7 cellular contexts compared by ENCODE assay signal in the genomic region with DNA sequence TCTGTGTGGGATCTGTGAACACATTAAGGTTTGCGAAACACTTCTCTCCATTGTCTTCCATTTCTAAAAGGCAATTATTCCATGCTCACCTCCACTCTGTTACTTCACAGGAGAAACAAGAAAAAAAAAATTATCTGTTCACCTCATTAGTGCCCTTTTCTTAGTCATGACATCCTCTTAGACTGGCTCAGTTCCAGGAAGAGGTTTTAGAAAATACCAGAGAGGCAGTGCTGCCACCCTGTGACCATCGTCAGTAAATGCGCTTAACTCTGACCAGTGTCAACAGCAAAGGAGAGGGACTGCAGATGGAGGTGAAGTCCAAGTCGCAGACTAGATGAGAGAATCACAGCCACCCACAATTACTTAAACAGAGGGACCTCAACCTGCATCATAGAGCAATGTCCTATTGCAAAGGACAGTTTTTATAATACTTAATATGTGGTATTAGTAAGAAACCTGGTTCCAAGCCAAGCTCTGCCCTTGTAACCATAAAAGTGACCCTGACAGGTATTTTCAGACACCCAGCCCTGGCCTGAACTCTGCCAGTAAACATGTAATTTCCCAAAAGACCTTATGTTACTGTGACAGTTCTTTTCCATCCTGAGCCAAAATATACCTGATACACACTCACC. TPM values are rescaled to one million over a fixed set of nuclear protein-coding genes. Genes with fewer than 3 reads are reported as not detected.
DNase-seq lines count a peak whose midpoint lies in the region; ATAC-seq and TF ChIP-seq lines count a peak whose summit lies in the region.

No MANE protein-coding gene starts in this region.

- H3K4me2 ChIP-seq in KMS-11: no peak overlapping the region

- H3K9me3 ChIP-seq in psoas muscle: no peaks in the 10 kb centered on the region

- peak overlapping the region; percentile 33 for H3K27ac Mint-ChIP-seq in activated T-helper 2 cell treated with anti-CD3 and anti-CD28 coated beads, Interferon-gamma antibody, Interleukin-2, Interleukin-4, amounts not matched to agents 10 μg/mL and 5 μg/mL and 100 μg/mL, durations not matched to agents 14 hours and 24 hours and 36 hours

- H3K27me3 ChIP-seq in KMS-11 (ENCODE audit: insufficient read depth, low read depth) (peaks cover 43% of the 10 kb centered on the region; the same call in 1 of the 2 replicates), psoas muscle (ENCODE audit: insufficient read depth in 3 of 3, low read length in 2 of 3) (peaks cover 0 to 19% (median 0%) of the 10 kb centered on the region in 3 donors)

- H2AFZ ChIP-seq in KMS-11 (ENCODE audit: low read depth): no peak overlapping the region

- peaks cover 25% of the 10 kb centered on the region for H3K27me3 Mint-ChIP-seq in activated T-helper 2 cell treated with anti-CD3 and anti-CD28 coated beads, Interferon-gamma antibody, Interleukin-2, Interleukin-4, amounts not matched to agents 10 μg/mL and 5 μg/mL and 100 μg/mL, durations not matched to agents 14 hours and 24 hours and 36 hours (ENCODE audit: low read depth)

- no peak overlapping the region for H3K4me3 ChIP-seq in GM12875 (ENCODE audit: low read depth, low read length)
- H3K4me3 ChIP-seq in KMS-11 (IDR thresholded peaks at IDR 0.05; ENCODE audit: insufficient read depth, low read depth, low read length): no peak overlapping the region
- H3K4me3 ChIP-seq in psoas muscle: no peak overlapping the region

- no peaks in the 10 kb centered on the region for H3K36me3 ChIP-seq in KMS-11 (ENCODE audit: insufficient read depth)
- H3K36me3 ChIP-seq in psoas muscle (ENCODE audit: insufficient read depth in 1 of 2, low read depth in 1 of 2): no peaks in the 10 kb centered on the region

- no peak for ATAC-seq in psoas muscle
- no peak for ATAC-seq in HG02588 (IDR thresholded peaks at IDR 0.05; ENCODE audit: unreplicated experiment)

- DNase-seq in RKO (ENCODE audit: low spot score) (peak; percentile 91), foreskin melanocyte (peak; percentile 45), psoas muscle (peak; percentile 38 to 61)
- DNase-seq in activated T-helper 2 cell treated with anti-CD3 and anti-CD28 coated beads, Interferon-gamma antibody, Interleukin-2, Interleukin-4, amounts not matched to agents 10 μg/mL and 5 μg/mL and 100 μg/mL, durations not matched to agents 14 hours and 24 hours and 36 hours (ENCODE audit: low spot score): peak; percentile 66

- H4K20me1 ChIP-seq in KMS-11 (ENCODE audit: insufficient read depth): no peaks in the 10 kb centered on the region

- 20 to 24% (median 20%) methylated on average over 4 of the region's 4 CpGs for WGBS in psoas muscle, 3 donors

- peak; percentile 77 for TF ChIP-seq CTCF in GM12875 (IDR thresholded peaks at IDR 0.05; ENCODE audit: borderline replicate concordance, insufficient read depth, low read depth, low read length)
- TF ChIP-seq CTCF in KMS-11 (conservative IDR thresholded peaks at IDR 0.05; ENCODE audit: low read depth, low read length): peak; percentile 88
- TF ChIP-seq CTCF in psoas muscle (IDR thresholded peaks at IDR 0.05): peak; percentile 28

- H3K27ac ChIP-seq in KMS-11 (no peak overlapping the region), psoas muscle (no peak overlapping the region)

- intact Hi-C loops in activated T-helper 2 cell treated with anti-CD3 and anti-CD28 coated beads, Interferon-gamma antibody, Interleukin-2, Interleukin-4, amounts not matched to agents 10 μg/mL and 5 μg/mL and 100 μg/mL, durations not matched to agents 14 hours and 24 hours and 36 hours (cut with micrococcal nuclease): loop anchor here (1.0 kb wide), 1 partner anchor 57 kb away; no protein-coding TSS in a partner anchor
- intact Hi-C loops in psoas muscle (cut with DNase I): no loop called here

- H3K9me3 Mint-ChIP-seq in activated T-helper 2 cell treated with anti-CD3 and anti-CD28 coated beads, Interferon-gamma antibody, Interleukin-2, Interleukin-4, amounts not matched to agents 10 μg/mL and 5 μg/mL and 100 μg/mL, durations not matched to agents 14 hours and 24 hours and 36 hours: no peaks in the 10 kb centered on the region

- H3K4me1 Mint-ChIP-seq in activated T-helper 2 cell treated with anti-CD3 and anti-CD28 coated beads, Interferon-gamma antibody, Interleukin-2, Interleukin-4, amounts not matched to agents 10 μg/mL and 5 μg/mL and 100 μg/mL, durations not matched to agents 14 hours and 24 hours and 36 hours (ENCODE audit: low read depth): peaks cover 12% of the 10 kb centered on the region

- H3K36me3 Mint-ChIP-seq in activated T-helper 2 cell treated with anti-CD3 and anti-CD28 coated beads, Interferon-gamma antibody, Interleukin-2, Interleukin-4, amounts not matched to agents 10 μg/mL and 5 μg/mL and 100 μg/mL, durations not matched to agents 14 hours and 24 hours and 36 hours (ENCODE audit: low read depth): no peaks in the 10 kb centered on the region

- no peak overlapping the region for H3K9ac ChIP-seq in KMS-11

- no peaks in the 10 kb centered on the region for H3K79me2 ChIP-seq in KMS-11 (ENCODE audit: insufficient read depth, low read depth)

- H3K4me3 Mint-ChIP-seq in activated T-helper 2 cell treated with anti-CD3 and anti-CD28 coated beads, Interferon-gamma antibody, Interleukin-2, Interleukin-4, amounts not matched to agents 10 μg/mL and 5 μg/mL and 100 μg/mL, durations not matched to agents 14 hours and 24 hours and 36 hours (ENCODE audit: low read depth): no peak overlapping the region

- H3K4me1 ChIP-seq in KMS-11 (ENCODE audit: low read depth, poor library complexity, severe bottlenecking) (peaks cover 7% of the 10 kb centered on the region), psoas muscle (no peaks in the 10 kb centered on the region)

RNA-seq across cellular contexts. Expression of a gene that starts 19.4 kb away (rescaled TPM):
- 16.6 and 19.4 TPM in 2 replicates for total RNA-seq in activated T-helper 2 cell treated with anti-CD3 and anti-CD28 coated beads, Interferon-gamma antibody, Interleukin-2, Interleukin-4, amounts not matched to agents 10 μg/mL and 5 μg/mL and 100 μg/mL, durations not matched to agents 14 hours and 24 hours and 36 hours
- under 1 TPM in 2 of 4 donors, not detected in 2; 0.21 to 0.28 TPM for total RNA-seq in psoas muscle
- polyA plus RNA-seq in psoas muscle: under 1 TPM; 0.05 to 0.48 (median 0.20) TPM

RNA-seq across cellular contexts. Expression of a gene that starts 31.5 kb away (rescaled TPM):
- total RNA-seq in activated T-helper 2 cell treated with anti-CD3 and anti-CD28 coated beads, Interferon-gamma antibody, Interleukin-2, Interleukin-4, amounts not matched to agents 10 μg/mL and 5 μg/mL and 100 μg/mL, durations not matched to agents 14 hours and 24 hours and 36 hours: not detected in 2 replicates
- total RNA-seq in psoas muscle: under 1 TPM in 2 of 4 donors, not detected in 2; 0.17 to 0.73 TPM
- polyA plus RNA-seq in psoas muscle: under 1 TPM in 1 of 3 donors, not detected in 2; 0.03 TPM

Comparison
In these comparisons a context has a peak if more than half of its experiments do, and no peak if none do; other contexts are left out.
1. CTCF ChIP-seq: peak in every context shown above with its lines; median percentile 88 in KMS-11; 77 in GM12875; 28 in psoas muscle.
2. RNA of a gene that starts 19.4 kb away (total RNA-seq): 16.6 to 19.4 TPM in activated T-helper 2 cell treated with anti-CD3 and anti-CD28 coated beads, Interferon-gamma antibody, Interleukin-2, Interleukin-4, amounts not matched to agents 10 μg/mL and 5 μg/mL and 100 μg/mL, durations not matched to agents 14 hours and 24 hours and 36 hours; 0.21 to 0.28 TPM in psoas muscle; every median in the first group is over 10 times any median in the second.
3. Peak in every context shown above with its lines, with median percentiles within 50 percentile points of each other: DNase-seq.